In genomic region chr18:76455015-76455676, GRCh38 we compare ENCODE assay signal across 1 cellular context.
TF ChIP-seq lines count a peak whose summit lies in the region.

No MANE protein-coding gene starts in this region.

TF ChIP-seq in IMR-90, 13 proteins besides CTCF, POLR2A, EP300 and RAD21:
- TF ChIP-seq NFE2L2 (IDR thresholded peaks at IDR 0.05; ENCODE audit: low read depth, low read length) (no peak), MAZ (IDR thresholded peaks at IDR 0.05; ENCODE audit: borderline replicate concordance, low read depth, low read length) (no peak), BHLHE40 (IDR thresholded peaks at IDR 0.05; ENCODE audit: low read depth, low read length) (no peak), RCOR1 (IDR thresholded peaks at IDR 0.05; ENCODE audit: insufficient replicate concordance, low read length) (no peak), MXI1 (IDR thresholded peaks at IDR 0.05; ENCODE audit: borderline replicate concordance, low read depth, low read length) (no peak), CHD1 (IDR thresholded peaks at IDR 0.05; ENCODE audit: low read depth, low read length) (no peak), MAFK (IDR thresholded peaks at IDR 0.05; ENCODE audit: low read depth, low read length) (no peak), USF2 (IDR thresholded peaks at IDR 0.05; ENCODE audit: low read depth, low read length) (no peak), RFX5 (IDR thresholded peaks at IDR 0.05; ENCODE audit: low read depth, low read length) (no peak), ELK1 (IDR thresholded peaks at IDR 0.05; ENCODE audit: borderline replicate concordance, low read depth, low read length) (no peak), CEBPB (IDR thresholded peaks at IDR 0.05; ENCODE audit: low read depth, low read length) (no peak), SMC3 (IDR thresholded peaks at IDR 0.05; ENCODE audit: low read depth, low read length) (no peak), FOS (IDR thresholded peaks at IDR 0.05; ENCODE audit: low read depth, low read length) (no peak)
